ENCODE assay signal across 36 cellular contexts in genomic region chr2:205596581-205596980, GRCh38.
"Had no signal": no experiment of that assay in that cellular context is flagged by ENCODE, and none has a peak within 500 bp of the region (broad histone marks: within the 10 kb centered on the region; RNA-seq: fewer than 3 reads in every experiment).

No MANE protein-coding gene starts in this region.

- H3K27ac ChIP-seq: Peyer's patch, RWPE1, WERI-Rb-1 had no signal

- H3K4me1 Mint-ChIP-seq: activated CD4-positive, alpha-beta memory T cell treated with anti-CD3 and anti-CD28 coated beads, Interleukin-2, amount 10 ng/mL, durations not matched to agents 7 days and 5 days; activated CD8-positive, alpha-beta memory T cell treated with anti-CD3 and anti-CD28 coated beads, Interleukin-2, amount 10 ng/mL, durations not matched to agents 7 days and 5 days; activated naive CD4-positive, alpha-beta T cell treated with anti-CD3 and anti-CD28 coated beads, Interleukin-2, amount 10 ng/mL, durations not matched to agents 7 days and 5 days; activated naive CD8-positive, alpha-beta T cell treated with anti-CD3 and anti-CD28 coated beads, Interleukin-2, amount 50 U/mL, for 24 hours had no signal

- H3K27ac Mint-ChIP-seq: activated CD4-positive, alpha-beta memory T cell treated with anti-CD3 and anti-CD28 coated beads, Interleukin-2, amount 10 ng/mL, durations not matched to agents 7 days and 5 days; activated CD8-positive, alpha-beta memory T cell treated with anti-CD3 and anti-CD28 coated beads, Interleukin-2, amount 10 ng/mL, durations not matched to agents 7 days and 5 days; activated naive CD4-positive, alpha-beta T cell treated with anti-CD3 and anti-CD28 coated beads, Interleukin-2, amount 10 ng/mL, durations not matched to agents 7 days and 5 days; activated naive CD8-positive, alpha-beta T cell; activated naive CD8-positive, alpha-beta T cell treated with anti-CD3 and anti-CD28 coated beads, Interleukin-2, amount 50 U/mL, for 24 hours; brain had no signal

- H3K36me3 Mint-ChIP-seq: activated CD8-positive, alpha-beta memory T cell treated with anti-CD3 and anti-CD28 coated beads, Interleukin-2, amount 10 ng/mL, durations not matched to agents 7 days and 5 days; activated naive CD4-positive, alpha-beta T cell treated with anti-CD3 and anti-CD28 coated beads, Interleukin-2, amount 10 ng/mL, durations not matched to agents 7 days and 5 days; activated naive CD8-positive, alpha-beta T cell had no signal

- H3K4me1 ChIP-seq: Peyer's patch had no signal

- H3K27me3 ChIP-seq: Peyer's patch had no signal

- ATAC-seq: activated CD8-positive, alpha-beta memory T cell treated with anti-CD3 and anti-CD28 coated beads, Interleukin-2, amount 10 ng/mL, durations not matched to agents 7 days and 5 days; activated naive CD8-positive, alpha-beta T cell treated with anti-CD3 and anti-CD28 coated beads, Interleukin-2, amount 50 U/mL, for 24 hours; Right ventricle myocardium inferior had no signal

- DNase-seq: activated CD4-positive, alpha-beta memory T cell treated with anti-CD3 and anti-CD28 coated beads, Interleukin-2, amount 10 ng/mL, durations not matched to agents 7 days and 5 days; activated CD4-positive, alpha-beta T cell treated with anti-CD3 and anti-CD28 coated beads for 1 hour; activated CD4-positive, alpha-beta T cell treated with anti-CD3 and anti-CD28 coated beads for 48 hours; activated CD4-positive, CD25-positive, alpha-beta regulatory T cell; activated CD8-positive, alpha-beta memory T cell treated with anti-CD3 and anti-CD28 coated beads for 24 hours; activated CD8-positive, alpha-beta memory T cell treated with anti-CD3 and anti-CD28 coated beads, Interleukin-2, amount 10 ng/mL, durations not matched to agents 7 days and 5 days; activated CD8-positive, alpha-beta memory T cell treated with anti-CD3 and anti-CD28 coated beads, Interleukin-2, amount 50 U/mL, for 48 hours; activated effector memory CD4-positive, alpha-beta T cell treated with Interleukin-2 at 50 U/mL for 16 hours; activated naive CD4-positive, alpha-beta T cell treated with anti-CD3 and anti-CD28 coated beads, Interleukin-2, amount 10 ng/mL, durations not matched to agents 7 days and 5 days; activated naive CD8-positive, alpha-beta T cell treated with anti-CD3 and anti-CD28 coated beads, Interleukin-2, amount 50 U/mL, for 24 hours; activated T-cell treated with anti-CD3 and anti-CD28 coated beads, Interleukin-2, amount 50 U/mL, for 48 hours; anterior cingulate cortex; caudate nucleus; cerebellar nuclear complex; cortex of kidney; MM.1S; MV-4-11; NCI-H1092; NCI-H146; NCI-H187; NCI-H2029 treated with DMSO at 0.1 percent for 48 hours; NCI-H2107; NCI-H2171; NCI-H510A; NCI-H526; NCI-H748 treated with DMSO at 0.1 percent for 48 hours; NK-92 treated with Interleukin-12 subunit alpha and Interleukin-12 subunit beta, amount 100 ng/mL, for 24 hours; OCI-M1; Peyer's patch; SIG-M5; T1000; WERI-Rb-1 had no signal

- H3K9me3 ChIP-seq: Peyer's patch had no signal

- H3K4me3 Mint-ChIP-seq: activated CD4-positive, alpha-beta memory T cell treated with anti-CD3 and anti-CD28 coated beads, Interleukin-2, amount 10 ng/mL, durations not matched to agents 7 days and 5 days; activated CD8-positive, alpha-beta memory T cell treated with anti-CD3 and anti-CD28 coated beads, Interleukin-2, amount 10 ng/mL, durations not matched to agents 7 days and 5 days; activated naive CD4-positive, alpha-beta T cell treated with anti-CD3 and anti-CD28 coated beads, Interleukin-2, amount 10 ng/mL, durations not matched to agents 7 days and 5 days; activated naive CD8-positive, alpha-beta T cell; activated naive CD8-positive, alpha-beta T cell treated with anti-CD3 and anti-CD28 coated beads, Interleukin-2, amount 50 U/mL, for 24 hours; brain had no signal

- H3K36me3 ChIP-seq: Peyer's patch, WERI-Rb-1 had no signal

- H3K9me3 Mint-ChIP-seq: activated CD4-positive, alpha-beta memory T cell treated with anti-CD3 and anti-CD28 coated beads, Interleukin-2, amount 10 ng/mL, durations not matched to agents 7 days and 5 days; activated naive CD4-positive, alpha-beta T cell treated with anti-CD3 and anti-CD28 coated beads, Interleukin-2, amount 10 ng/mL, durations not matched to agents 7 days and 5 days; activated naive CD8-positive, alpha-beta T cell treated with anti-CD3 and anti-CD28 coated beads, Interleukin-2, amount 50 U/mL, for 24 hours had no signal

- H3K4me3 ChIP-seq: Peyer's patch had no signal

- H3K27me3 Mint-ChIP-seq: activated CD4-positive, alpha-beta memory T cell treated with anti-CD3 and anti-CD28 coated beads, Interleukin-2, amount 10 ng/mL, durations not matched to agents 7 days and 5 days; activated CD8-positive, alpha-beta memory T cell treated with anti-CD3 and anti-CD28 coated beads, Interleukin-2, amount 10 ng/mL, durations not matched to agents 7 days and 5 days; activated naive CD4-positive, alpha-beta T cell treated with anti-CD3 and anti-CD28 coated beads, Interleukin-2, amount 10 ng/mL, durations not matched to agents 7 days and 5 days; activated naive CD8-positive, alpha-beta T cell; activated naive CD8-positive, alpha-beta T cell treated with anti-CD3 and anti-CD28 coated beads, Interleukin-2, amount 50 U/mL, for 24 hours had no signal
